Comparison of ENCODE assay signal across 15 cellular contexts in genomic region chr7:121940907-121941306, GRCh38.
A peak's percentile ranks its signal among the peaks of the same experiment; 100 is the strongest.
DNase-seq lines count a peak whose midpoint lies in the region; ATAC-seq lines count a peak whose summit lies in the region.
"Had no signal": no experiment of that assay in that cellular context is flagged by ENCODE, and none has a peak within 500 bp of the region (broad histone marks: within the 10 kb centered on the region; RNA-seq: fewer than 3 reads in every experiment).

No MANE protein-coding gene starts in this region.

- H3K4me1 ChIP-seq in HUES64 (ENCODE audit: insufficient read depth, low read length) (peaks cover 81% of the 10 kb centered on the region), ectodermal cell (ENCODE audit: control insufficient read depth, insufficient read depth, low read length) (peaks cover 40% of the 10 kb centered on the region), iPS-20b (ENCODE audit: insufficient read depth, low read length) (peaks cover 60% of the 10 kb centered on the region)

- no peaks in the 10 kb centered on the region for H3K9me3 ChIP-seq in HUES64 (ENCODE audit: insufficient read depth, low read depth, low read length)
- H3K9me3 ChIP-seq in ectodermal cell (ENCODE audit: control insufficient read depth, low read length) = no peaks in the 10 kb centered on the region
- H3K9me3 ChIP-seq in iPS-20b (ENCODE audit: insufficient read depth, low read depth, low read length) = no peaks in the 10 kb centered on the region
- H3K9me3 ChIP-seq: Caco-2 had no signal

- no peaks in the 10 kb centered on the region for H3K36me3 Mint-ChIP-seq in stimulated activated effector memory CD8-positive, alpha-beta T cell treated with anti-CD3 and anti-CD28 coated beads, Interleukin-12 subunit alpha, Interleukin-12 subunit beta, amount 100 ng/mL, for 72 hours
- H3K36me3 Mint-ChIP-seq in immature natural killer cell = no peaks in the 10 kb centered on the region
- H3K36me3 Mint-ChIP-seq: CD4-positive, CD25-positive, alpha-beta regulatory T cell had no signal

- no peaks in the 10 kb centered on the region for H3K27me3 Mint-ChIP-seq in immature natural killer cell (ENCODE audit: low read depth in 3 of 3)
- H3K27me3 Mint-ChIP-seq: CD4-positive, CD25-positive, alpha-beta regulatory T cell had no signal

- H3K27me3 ChIP-seq in HUES64 (ENCODE audit: insufficient read depth, low read length) (no peaks in the 10 kb centered on the region), ectodermal cell (ENCODE audit: control insufficient read depth, insufficient read depth, low read length, poor library complexity, severe bottlenecking) (no peaks in the 10 kb centered on the region), iPS-20b (ENCODE audit: insufficient read depth, low read length) (no peaks in the 10 kb centered on the region)

- no peaks in the 10 kb centered on the region for H3K4me1 Mint-ChIP-seq in stimulated activated effector memory CD8-positive, alpha-beta T cell treated with anti-CD3 and anti-CD28 coated beads, Interleukin-12 subunit alpha, Interleukin-12 subunit beta, amount 100 ng/mL, for 72 hours
- no peaks in the 10 kb centered on the region for H3K4me1 Mint-ChIP-seq in immature natural killer cell
- H3K4me1 Mint-ChIP-seq: CD4-positive, CD25-positive, alpha-beta regulatory T cell had no signal

- no peak for DNase-seq in stimulated activated effector memory CD8-positive, alpha-beta T cell treated with anti-CD3 and anti-CD28 coated beads, Interleukin-12 subunit alpha, Interleukin-12 subunit beta, amount 100 ng/mL, for 72 hours (ENCODE audit: low spot score in 2 of 2)
- DNase-seq in iPS-NIHi11 (ENCODE audit: low spot score) = no peak
- no peak for DNase-seq in kidney tubule cell (ENCODE audit: low spot score)
- DNase-seq in immature natural killer cell = no peak
- DNase-seq: Caco-2; CD4-positive, CD25-positive, alpha-beta regulatory T cell; DMS53; NCI-H1092; NCI-H526 treated with DMSO at 0.1 percent for 48 hours; Right ventricle myocardium superior had no signal

- H3K4me3 Mint-ChIP-seq in stimulated activated effector memory CD8-positive, alpha-beta T cell treated with anti-CD3 and anti-CD28 coated beads, Interleukin-12 subunit alpha, Interleukin-12 subunit beta, amount 100 ng/mL, for 72 hours = no peak overlapping the region
- no peak overlapping the region for H3K4me3 Mint-ChIP-seq in immature natural killer cell

- no peak overlapping the region for H3K27ac Mint-ChIP-seq in stimulated activated effector memory CD8-positive, alpha-beta T cell treated with anti-CD3 and anti-CD28 coated beads, Interleukin-12 subunit alpha, Interleukin-12 subunit beta, amount 100 ng/mL, for 72 hours
- no peak overlapping the region for H3K27ac Mint-ChIP-seq in immature natural killer cell
- H3K27ac Mint-ChIP-seq: CD4-positive, CD25-positive, alpha-beta regulatory T cell had no signal

- H3K4me3 ChIP-seq in HUES64 (ENCODE audit: low read length) (no peak overlapping the region), ectodermal cell (ENCODE audit: insufficient read depth, low read depth, low read length) (no peak overlapping the region), iPS-20b (ENCODE audit: low read length) (no peak overlapping the region)
- H3K4me3 ChIP-seq: SK-N-MC had no signal

- peaks cover 8% of the 10 kb centered on the region; the same call in 1 of the 2 replicates for H3K36me3 ChIP-seq in HUES64 (ENCODE audit: insufficient read depth, low read length)
- no peaks in the 10 kb centered on the region for H3K36me3 ChIP-seq in ectodermal cell (ENCODE audit: control insufficient read depth, insufficient read depth, low read length)
- peaks cover 9% of the 10 kb centered on the region; the same call in 1 of the 2 replicates for H3K36me3 ChIP-seq in iPS-20b (ENCODE audit: insufficient read depth, low read depth, low read length)

- 35% methylated on average over 3 of the region's 3 CpGs for WGBS in HUES64
- WGBS in ectodermal cell, 2 experiments = 33 to 39% methylated on average over 3 of the region's 3 CpGs

- peaks cover 2% of the 10 kb centered on the region for H3K9me3 Mint-ChIP-seq in stimulated activated effector memory CD8-positive, alpha-beta T cell treated with anti-CD3 and anti-CD28 coated beads, Interleukin-12 subunit alpha, Interleukin-12 subunit beta, amount 100 ng/mL, for 72 hours
- no peaks in the 10 kb centered on the region for H3K9me3 Mint-ChIP-seq in immature natural killer cell

- H3K9ac ChIP-seq in HUES64 (ENCODE audit: low read depth, low read length) (no peak overlapping the region), iPS-20b (ENCODE audit: low read depth, low read length) (peak overlapping the region; percentile 75; the same call in 1 of the 2 replicates)
- H3K9ac ChIP-seq: KMS-11 had no signal

- peak; percentile 11 for ATAC-seq in stimulated activated effector memory CD8-positive, alpha-beta T cell treated with anti-CD3 and anti-CD28 coated beads, Interleukin-12 subunit alpha, Interleukin-12 subunit beta, amount 100 ng/mL, for 72 hours

- H3K27ac ChIP-seq in HUES64 (ENCODE audit: low read depth, low read length) (peak overlapping the region; percentile 43), ectodermal cell (ENCODE audit: insufficient read depth, low read depth, low read length, poor library complexity, severe bottlenecking) (peak overlapping the region; percentile 17), iPS-20b (ENCODE audit: low read length) (peak overlapping the region; percentile 98)
- H3K27ac ChIP-seq: KMS-11, SK-N-MC had no signal

Comparison
In these comparisons a context has a peak if more than half of its experiments do, and no peak if none do; other contexts are left out.
1. H3K27ac ChIP-seq: peak in every context shown above with its lines; median percentile 98 in iPS-20b; 43 in HUES64; 17 in ectodermal cell.